8 cellular contexts compared by ENCODE assay signal in genomic region chr6:27096834-27097511, GRCh38.
DNase-seq lines count a peak whose midpoint lies in the region; ATAC-seq and TF ChIP-seq lines count a peak whose summit lies in the region.

No MANE protein-coding gene starts in this region.

- H3K9me3 ChIP-seq in SK-N-MC (ENCODE audit: low read depth, low read length): 0 out of 2 replicates have a peak, but pooled peaks cover 2% of the 10 kb centered on the region

- DNase-seq in SK-N-MC (ENCODE audit: low read depth, low spot score): no peak
- DNase-seq in dedifferentiated amniotic fluid mesenchymal stem cell (ENCODE audit: extremely low spot score): peak; percentile 54
- DNase-seq in memory B cell (ENCODE audit: low spot score in 2 of 2): no peak
- peak; percentile 71 for DNase-seq in stimulated activated naive CD8-positive, alpha-beta T cell treated with anti-CD3 and anti-CD28 coated beads, Interleukin-15, Interleukin-2, amounts not matched to agents 100 U/mL and 50 U/mL, for 24 hours
- no peak for DNase-seq in SIG-M5 (lab: John Stamatoyannopoulos, UW)

- peaks cover 11% of the 10 kb centered on the region for H3K4me1 Mint-ChIP-seq in memory B cell

- H3K4me3 Mint-ChIP-seq in memory B cell: peak overlapping the region; percentile 69

- peaks cover 4% of the 10 kb centered on the region for H3K36me3 Mint-ChIP-seq in memory B cell

- peak; percentile 19 for TF ChIP-seq POLR2A in GM15510 (IDR thresholded peaks at IDR 0.05; ENCODE audit: borderline replicate concordance, extremely low read depth, insufficient read length)

- H3K27me3 Mint-ChIP-seq in memory B cell: peaks cover 25% of the 10 kb centered on the region

- H3K9ac ChIP-seq in SK-N-MC (ENCODE audit: insufficient read length): no peak overlapping the region

- H3K4me3 ChIP-seq in SK-N-MC: peak overlapping the region; percentile 73

- peaks cover 5% of the 10 kb centered on the region for H3K9me3 Mint-ChIP-seq in memory B cell

- H3K36me3 ChIP-seq in SK-N-MC (ENCODE audit: insufficient read depth, low read length): no peaks in the 10 kb centered on the region

- no peak overlapping the region for H3K27ac ChIP-seq in SK-N-MC

- peak; percentile 31 for ATAC-seq in memory B cell (ENCODE audit: low read depth)
- peak; percentile 91 for ATAC-seq in stimulated activated naive CD8-positive, alpha-beta T cell treated with anti-CD3 and anti-CD28 coated beads, Interleukin-15, Interleukin-2, amounts not matched to agents 100 U/mL and 50 U/mL, for 24 hours
- ATAC-seq in GM19328 (IDR thresholded peaks at IDR 0.05; ENCODE audit: unreplicated experiment): no peak
- no peak for ATAC-seq in HG03139 (IDR thresholded peaks at IDR 0.05; ENCODE audit: unreplicated experiment)

- H3K27ac Mint-ChIP-seq in memory B cell: no peak overlapping the region

Comparison
In these comparisons a context has a peak if more than half of its experiments do, and no peak if none do; other contexts are left out.
1. DNase-seq: peak in dedifferentiated amniotic fluid mesenchymal stem cell (single experiment) and stimulated activated naive CD8-positive, alpha-beta T cell treated with anti-CD3 and anti-CD28 coated beads, Interleukin-15, Interleukin-2, amounts not matched to agents 100 U/mL and 50 U/mL, for 24 hours (single experiment); none in SK-N-MC (single experiment), memory B cell (0 of 2) and SIG-M5 (single experiment).
2. ATAC-seq: peak in memory B cell (single experiment) and stimulated activated naive CD8-positive, alpha-beta T cell treated with anti-CD3 and anti-CD28 coated beads, Interleukin-15, Interleukin-2, amounts not matched to agents 100 U/mL and 50 U/mL, for 24 hours (single experiment); none in GM19328 (single experiment) and HG03139 (single experiment).